ENCODE assay signal across 1 cellular context in the genomic region with DNA sequence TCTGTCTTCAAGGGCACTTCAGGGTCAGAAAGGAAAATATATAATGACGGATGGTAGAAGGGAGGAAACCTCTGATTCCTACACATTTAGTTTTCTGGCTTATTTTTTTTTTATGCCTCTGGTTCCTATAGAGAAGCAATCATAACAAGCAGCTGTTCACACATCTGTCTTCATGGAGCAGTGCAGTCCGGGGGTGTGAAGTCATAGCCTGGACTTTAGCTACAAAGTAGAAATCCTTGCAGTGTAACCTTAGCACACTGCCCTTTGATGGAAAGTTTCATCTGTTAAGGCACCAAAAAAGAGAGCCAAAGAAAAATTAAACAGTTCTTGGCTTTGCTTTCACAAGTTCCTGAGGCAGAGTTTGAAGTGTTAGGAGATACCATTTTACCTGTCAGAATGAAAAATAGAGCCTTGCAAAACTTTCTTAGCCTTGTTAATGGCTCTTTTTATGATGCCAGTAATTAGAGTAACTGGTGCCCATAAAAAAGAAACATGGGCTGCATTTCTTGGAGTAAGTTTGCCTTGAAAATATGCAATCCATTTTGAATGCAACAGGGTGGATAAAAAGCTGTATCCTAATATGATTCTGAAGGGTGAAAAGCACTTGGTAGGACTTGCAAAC.
TF ChIP-seq lines count a peak whose summit lies in the region.

No MANE protein-coding gene starts in this region.

TF ChIP-seq in HEK293, 187 proteins besides CTCF, POLR2A, EP300 and RAD21 (continued from another document and continues in another):
- TF ChIP-seq, protein P1, sequence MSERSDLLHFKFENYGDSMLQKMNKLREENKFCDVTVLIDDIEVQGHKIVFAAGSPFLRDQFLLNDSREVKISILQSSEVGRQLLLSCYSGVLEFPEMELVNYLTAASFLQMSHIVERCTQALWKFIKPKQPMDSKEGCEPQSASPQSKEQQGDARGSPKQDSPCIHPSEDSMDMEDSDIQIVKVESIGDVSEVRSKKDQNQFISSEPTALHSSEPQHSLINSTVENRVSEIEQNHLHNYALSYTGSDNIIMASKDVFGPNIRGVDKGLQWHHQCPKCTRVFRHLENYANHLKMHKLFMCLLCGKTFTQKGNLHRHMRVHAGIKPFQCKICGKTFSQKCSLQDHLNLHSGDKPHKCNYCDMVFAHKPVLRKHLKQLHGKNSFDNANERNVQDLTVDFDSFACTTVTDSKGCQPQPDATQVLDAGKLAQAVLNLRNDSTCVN (tag by site-specific recombination; optimal IDR thresholded peaks at IDR 0.05) = no peak
- TF ChIP-seq ZFP69B (tag by site-specific recombination; IDR thresholded peaks at IDR 0.05) (peak; percentile 25; the same call in 1 of the 2 replicates), ZNF394 (tag by site-specific recombination; IDR thresholded peaks at IDR 0.05; ENCODE audit: borderline replicate concordance) (peak; percentile 54; the same call in 1 of the 2 replicates), ZBTB8A (tag by site-specific recombination; IDR thresholded peaks at IDR 0.05) (peak; percentile 63), OSR2 (tag by site-specific recombination; IDR thresholded peaks at IDR 0.05) (peak; percentile 59; the same call in 1 of the 2 replicates), SP7 (tag by site-specific recombination; IDR thresholded peaks at IDR 0.05) (peak; percentile 77), TRIM28 (IDR thresholded peaks at IDR 0.05; ENCODE audit: borderline replicate concordance, low read length) (peak; percentile 55; the same call in 1 of the 2 replicates), ZNF155 (tag by site-specific recombination; IDR thresholded peaks at IDR 0.05) (no peak), ZNF324 (tag by site-specific recombination; IDR thresholded peaks at IDR 0.05) (no peak), ZNF670 (tag by site-specific recombination; IDR thresholded peaks at IDR 0.05; ENCODE audit: low read depth) (no peak), ZBTB48 (tag by site-specific recombination; IDR thresholded peaks at IDR 0.05) (0 out of 2 replicates have a peak, but pooled peaks have one; percentile 15), GLIS2 (tag by site-specific recombination; IDR thresholded peaks at IDR 0.05) (no peak), GLIS1 (tag by site-specific recombination; IDR thresholded peaks at IDR 0.05) (peak; percentile 53), ZNF416 (tag by site-specific recombination; IDR thresholded peaks at IDR 0.05) (no peak), ZNF629 (tag by site-specific recombination; IDR thresholded peaks at IDR 0.05) (peak; percentile 67), OVOL3 (tag by site-specific recombination; IDR thresholded peaks at IDR 0.05) (peak; percentile 67; the same call in 1 of the 2 replicates), ZNF366 (tag by site-specific recombination; conservative IDR thresholded peaks at IDR 0.05) (peak; percentile 63), KLF7 (tag by site-specific recombination; IDR thresholded peaks at IDR 0.05; ENCODE audit: borderline replicate concordance) (no peak), ZSCAN16 (tag by site-specific recombination; IDR thresholded peaks at IDR 0.05) (no peak), ZNF596 (tag by site-specific recombination; IDR thresholded peaks at IDR 0.05) (peak; percentile 42; the same call in 1 of the 2 replicates), SCRT2 (tag by site-specific recombination; IDR thresholded peaks at IDR 0.05) (peak; percentile 95), ZNF2 (tag by site-specific recombination; IDR thresholded peaks at IDR 0.05) (peak; percentile 38; the same call in 1 of the 2 replicates), IKZF3 (tag by site-specific recombination; IDR thresholded peaks at IDR 0.05) (peak; percentile 87), ZXDB (tag by site-specific recombination; IDR thresholded peaks at IDR 0.05) (peak; percentile 66), SCRT1 (tag by site-specific recombination; IDR thresholded peaks at IDR 0.05; ENCODE audit: borderline replicate concordance) (peak; percentile 74; the same call in 1 of the 2 replicates), YY2 (tag by site-specific recombination; IDR thresholded peaks at IDR 0.05) (no peak), KLF10 (tag by site-specific recombination; IDR thresholded peaks at IDR 0.05) (peak; percentile 23; the same call in 1 of the 2 replicates), ZNF843 (tag by site-specific recombination; IDR thresholded peaks at IDR 0.05) (peak; percentile 92), SALL2 (tag by site-specific recombination; IDR thresholded peaks at IDR 0.05; ENCODE audit: borderline replicate concordance) (no peak), FEZF1 (tag by site-specific recombination; IDR thresholded peaks at IDR 0.05) (peak; percentile 91), ZNF558 (tag by site-specific recombination; IDR thresholded peaks at IDR 0.05) (peak; percentile 46; the same call in 1 of the 2 replicates)
- TF ChIP-seq, protein P2, sequence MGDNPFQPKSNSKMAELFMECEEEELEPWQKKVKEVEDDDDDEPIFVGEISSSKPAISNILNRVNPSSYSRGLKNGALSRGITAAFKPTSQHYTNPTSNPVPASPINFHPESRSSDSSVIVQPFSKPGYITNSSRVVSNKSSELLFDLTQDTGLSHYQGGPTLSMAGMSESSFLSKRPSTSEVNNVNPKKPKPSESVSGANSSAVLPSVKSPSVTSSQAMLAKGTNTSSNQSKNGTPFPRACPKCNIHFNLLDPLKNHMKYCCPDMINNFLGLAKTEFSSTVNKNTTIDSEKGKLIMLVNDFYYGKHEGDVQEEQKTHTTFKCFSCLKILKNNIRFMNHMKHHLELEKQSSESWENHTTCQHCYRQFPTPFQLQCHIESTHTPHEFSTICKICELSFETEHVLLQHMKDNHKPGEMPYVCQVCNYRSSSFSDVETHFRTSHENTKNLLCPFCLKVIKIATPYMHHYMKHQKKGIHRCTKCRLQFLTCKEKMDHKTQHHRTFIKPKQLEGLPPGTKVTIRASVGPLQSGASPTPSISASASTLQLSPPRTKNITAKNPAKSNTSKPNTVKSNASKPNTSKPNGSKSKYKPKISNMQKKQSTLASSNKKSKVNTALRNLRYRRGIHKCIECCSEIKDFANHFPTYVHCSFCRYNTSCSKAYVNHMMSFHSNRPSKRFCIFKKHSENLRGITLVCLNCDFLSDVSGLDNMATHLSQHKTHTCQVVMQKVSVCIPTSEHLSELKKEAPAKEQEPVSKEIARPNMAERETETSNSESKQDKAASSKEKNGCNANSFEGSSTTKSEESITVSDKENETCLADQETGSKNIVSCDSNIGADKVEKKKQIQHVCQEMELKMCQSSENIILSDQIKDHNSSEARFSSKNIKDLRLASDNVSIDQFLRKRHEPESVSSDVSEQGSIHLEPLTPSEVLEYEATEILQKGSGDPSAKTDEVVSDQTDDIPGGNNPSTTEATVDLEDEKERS (tag by site-specific recombination; IDR thresholded peaks at IDR 0.05) = no peak
- TF ChIP-seq, protein P3, sequence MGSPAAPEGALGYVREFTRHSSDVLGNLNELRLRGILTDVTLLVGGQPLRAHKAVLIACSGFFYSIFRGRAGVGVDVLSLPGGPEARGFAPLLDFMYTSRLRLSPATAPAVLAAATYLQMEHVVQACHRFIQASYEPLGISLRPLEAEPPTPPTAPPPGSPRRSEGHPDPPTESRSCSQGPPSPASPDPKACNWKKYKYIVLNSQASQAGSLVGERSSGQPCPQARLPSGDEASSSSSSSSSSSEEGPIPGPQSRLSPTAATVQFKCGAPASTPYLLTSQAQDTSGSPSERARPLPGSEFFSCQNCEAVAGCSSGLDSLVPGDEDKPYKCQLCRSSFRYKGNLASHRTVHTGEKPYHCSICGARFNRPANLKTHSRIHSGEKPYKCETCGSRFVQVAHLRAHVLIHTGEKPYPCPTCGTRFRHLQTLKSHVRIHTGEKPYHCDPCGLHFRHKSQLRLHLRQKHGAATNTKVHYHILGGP (tag by site-specific recombination; IDR thresholded peaks at IDR 0.05) = 0 out of 2 replicates have a peak, but pooled peaks have one; percentile 47
- TF ChIP-seq, protein P4, sequence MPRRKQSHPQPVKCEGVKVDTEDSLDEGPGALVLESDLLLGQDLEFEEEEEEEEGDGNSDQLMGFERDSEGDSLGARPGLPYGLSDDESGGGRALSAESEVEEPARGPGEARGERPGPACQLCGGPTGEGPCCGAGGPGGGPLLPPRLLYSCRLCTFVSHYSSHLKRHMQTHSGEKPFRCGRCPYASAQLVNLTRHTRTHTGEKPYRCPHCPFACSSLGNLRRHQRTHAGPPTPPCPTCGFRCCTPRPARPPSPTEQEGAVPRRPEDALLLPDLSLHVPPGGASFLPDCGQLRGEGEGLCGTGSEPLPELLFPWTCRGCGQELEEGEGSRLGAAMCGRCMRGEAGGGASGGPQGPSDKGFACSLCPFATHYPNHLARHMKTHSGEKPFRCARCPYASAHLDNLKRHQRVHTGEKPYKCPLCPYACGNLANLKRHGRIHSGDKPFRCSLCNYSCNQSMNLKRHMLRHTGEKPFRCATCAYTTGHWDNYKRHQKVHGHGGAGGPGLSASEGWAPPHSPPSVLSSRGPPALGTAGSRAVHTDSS (tag by site-specific recombination; IDR thresholded peaks at IDR 0.05) = no peak
- TF ChIP-seq, protein P5, sequence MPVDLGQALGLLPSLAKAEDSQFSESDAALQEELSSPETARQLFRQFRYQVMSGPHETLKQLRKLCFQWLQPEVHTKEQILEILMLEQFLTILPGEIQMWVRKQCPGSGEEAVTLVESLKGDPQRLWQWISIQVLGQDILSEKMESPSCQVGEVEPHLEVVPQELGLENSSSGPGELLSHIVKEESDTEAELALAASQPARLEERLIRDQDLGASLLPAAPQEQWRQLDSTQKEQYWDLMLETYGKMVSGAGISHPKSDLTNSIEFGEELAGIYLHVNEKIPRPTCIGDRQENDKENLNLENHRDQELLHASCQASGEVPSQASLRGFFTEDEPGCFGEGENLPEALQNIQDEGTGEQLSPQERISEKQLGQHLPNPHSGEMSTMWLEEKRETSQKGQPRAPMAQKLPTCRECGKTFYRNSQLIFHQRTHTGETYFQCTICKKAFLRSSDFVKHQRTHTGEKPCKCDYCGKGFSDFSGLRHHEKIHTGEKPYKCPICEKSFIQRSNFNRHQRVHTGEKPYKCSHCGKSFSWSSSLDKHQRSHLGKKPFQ (tag by site-specific recombination; IDR thresholded peaks at IDR 0.05) = peak; percentile 70
- TF ChIP-seq, protein P6, sequence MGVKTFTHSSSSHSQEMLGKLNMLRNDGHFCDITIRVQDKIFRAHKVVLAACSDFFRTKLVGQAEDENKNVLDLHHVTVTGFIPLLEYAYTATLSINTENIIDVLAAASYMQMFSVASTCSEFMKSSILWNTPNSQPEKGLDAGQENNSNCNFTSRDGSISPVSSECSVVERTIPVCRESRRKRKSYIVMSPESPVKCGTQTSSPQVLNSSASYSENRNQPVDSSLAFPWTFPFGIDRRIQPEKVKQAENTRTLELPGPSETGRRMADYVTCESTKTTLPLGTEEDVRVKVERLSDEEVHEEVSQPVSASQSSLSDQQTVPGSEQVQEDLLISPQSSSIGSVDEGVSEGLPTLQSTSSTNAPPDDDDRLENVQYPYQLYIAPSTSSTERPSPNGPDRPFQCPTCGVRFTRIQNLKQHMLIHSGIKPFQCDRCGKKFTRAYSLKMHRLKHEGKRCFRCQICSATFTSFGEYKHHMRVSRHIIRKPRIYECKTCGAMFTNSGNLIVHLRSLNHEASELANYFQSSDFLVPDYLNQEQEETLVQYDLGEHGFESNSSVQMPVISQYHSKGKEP (tag by site-specific recombination; IDR thresholded peaks at IDR 0.05) = peak; percentile 99
- TF ChIP-seq, protein P7, sequence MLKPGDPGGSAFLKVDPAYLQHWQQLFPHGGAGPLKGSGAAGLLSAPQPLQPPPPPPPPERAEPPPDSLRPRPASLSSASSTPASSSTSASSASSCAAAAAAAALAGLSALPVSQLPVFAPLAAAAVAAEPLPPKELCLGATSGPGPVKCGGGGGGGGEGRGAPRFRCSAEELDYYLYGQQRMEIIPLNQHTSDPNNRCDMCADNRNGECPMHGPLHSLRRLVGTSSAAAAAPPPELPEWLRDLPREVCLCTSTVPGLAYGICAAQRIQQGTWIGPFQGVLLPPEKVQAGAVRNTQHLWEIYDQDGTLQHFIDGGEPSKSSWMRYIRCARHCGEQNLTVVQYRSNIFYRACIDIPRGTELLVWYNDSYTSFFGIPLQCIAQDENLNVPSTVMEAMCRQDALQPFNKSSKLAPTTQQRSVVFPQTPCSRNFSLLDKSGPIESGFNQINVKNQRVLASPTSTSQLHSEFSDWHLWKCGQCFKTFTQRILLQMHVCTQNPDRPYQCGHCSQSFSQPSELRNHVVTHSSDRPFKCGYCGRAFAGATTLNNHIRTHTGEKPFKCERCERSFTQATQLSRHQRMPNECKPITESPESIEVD (tag by site-specific recombination; IDR thresholded peaks at IDR 0.05) = peak; percentile 92
- TF ChIP-seq, protein P8, sequence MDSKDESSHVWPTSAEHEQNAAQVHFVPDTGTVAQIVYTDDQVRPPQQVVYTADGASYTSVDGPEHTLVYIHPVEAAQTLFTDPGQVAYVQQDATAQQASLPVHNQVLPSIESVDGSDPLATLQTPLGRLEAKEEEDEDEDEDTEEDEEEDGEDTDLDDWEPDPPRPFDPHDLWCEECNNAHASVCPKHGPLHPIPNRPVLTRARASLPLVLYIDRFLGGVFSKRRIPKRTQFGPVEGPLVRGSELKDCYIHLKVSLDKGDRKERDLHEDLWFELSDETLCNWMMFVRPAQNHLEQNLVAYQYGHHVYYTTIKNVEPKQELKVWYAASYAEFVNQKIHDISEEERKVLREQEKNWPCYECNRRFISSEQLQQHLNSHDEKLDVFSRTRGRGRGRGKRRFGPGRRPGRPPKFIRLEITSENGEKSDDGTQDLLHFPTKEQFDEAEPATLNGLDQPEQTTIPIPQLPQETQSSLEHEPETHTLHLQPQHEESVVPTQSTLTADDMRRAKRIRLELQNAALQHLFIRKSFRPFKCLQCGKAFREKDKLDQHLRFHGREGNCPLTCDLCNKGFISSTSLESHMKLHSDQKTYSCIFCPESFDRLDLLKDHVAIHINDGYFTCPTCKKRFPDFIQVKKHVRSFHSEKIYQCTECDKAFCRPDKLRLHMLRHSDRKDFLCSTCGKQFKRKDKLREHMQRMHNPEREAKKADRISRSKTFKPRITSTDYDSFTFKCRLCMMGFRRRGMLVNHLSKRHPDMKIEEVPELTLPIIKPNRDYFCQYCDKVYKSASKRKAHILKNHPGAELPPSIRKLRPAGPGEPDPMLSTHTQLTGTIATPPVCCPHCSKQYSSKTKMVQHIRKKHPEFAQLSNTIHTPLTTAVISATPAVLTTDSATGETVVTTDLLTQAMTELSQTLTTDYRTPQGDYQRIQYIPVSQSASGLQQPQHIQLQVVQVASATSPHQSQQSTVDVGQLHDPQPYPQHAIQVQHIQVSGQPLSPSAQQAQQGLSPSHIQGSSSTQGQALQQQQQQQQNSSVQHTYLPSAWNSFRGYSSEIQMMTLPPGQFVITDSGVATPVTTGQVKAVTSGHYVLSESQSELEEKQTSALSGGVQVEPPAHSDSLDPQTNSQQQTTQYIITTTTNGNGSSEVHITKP (tag by site-specific recombination; IDR thresholded peaks at IDR 0.05) = peak; percentile 94
- TF ChIP-seq, protein P9, sequence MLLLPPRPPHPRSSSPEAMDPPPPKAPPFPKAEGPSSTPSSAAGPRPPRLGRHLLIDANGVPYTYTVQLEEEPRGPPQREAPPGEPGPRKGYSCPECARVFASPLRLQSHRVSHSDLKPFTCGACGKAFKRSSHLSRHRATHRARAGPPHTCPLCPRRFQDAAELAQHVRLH (tag by site-specific recombination; IDR thresholded peaks at IDR 0.05) = no peak
- TF ChIP-seq, protein P10, sequence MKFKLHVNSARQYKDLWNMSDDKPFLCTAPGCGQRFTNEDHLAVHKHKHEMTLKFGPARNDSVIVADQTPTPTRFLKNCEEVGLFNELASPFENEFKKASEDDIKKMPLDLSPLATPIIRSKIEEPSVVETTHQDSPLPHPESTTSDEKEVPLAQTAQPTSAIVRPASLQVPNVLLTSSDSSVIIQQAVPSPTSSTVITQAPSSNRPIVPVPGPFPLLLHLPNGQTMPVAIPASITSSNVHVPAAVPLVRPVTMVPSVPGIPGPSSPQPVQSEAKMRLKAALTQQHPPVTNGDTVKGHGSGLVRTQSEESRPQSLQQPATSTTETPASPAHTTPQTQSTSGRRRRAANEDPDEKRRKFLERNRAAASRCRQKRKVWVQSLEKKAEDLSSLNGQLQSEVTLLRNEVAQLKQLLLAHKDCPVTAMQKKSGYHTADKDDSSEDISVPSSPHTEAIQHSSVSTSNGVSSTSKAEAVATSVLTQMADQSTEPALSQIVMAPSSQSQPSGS (tag by site-specific recombination; IDR thresholded peaks at IDR 0.05; ENCODE audit: low read depth) = no peak
